In the genomic region with DNA sequence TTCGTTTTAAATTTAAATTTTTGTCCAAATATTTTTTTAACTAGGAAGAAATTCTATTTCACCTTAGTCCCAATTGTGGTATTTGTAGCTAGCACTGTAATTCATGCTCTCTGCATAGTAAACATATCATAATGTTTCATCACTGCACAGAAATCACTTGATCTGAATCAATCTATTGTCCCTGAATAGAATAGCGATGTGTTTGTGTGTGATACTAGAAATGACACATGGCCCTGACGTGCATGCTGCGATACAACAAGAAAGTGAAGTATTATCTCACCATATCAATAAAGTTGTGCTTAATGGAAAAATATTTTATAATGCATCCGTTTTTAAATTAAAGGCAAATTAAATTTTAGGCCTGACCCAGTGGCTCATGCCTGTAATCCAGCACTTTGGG, we compare ENCODE assay signal across 23 cellular contexts. TPM values are rescaled to one million over a fixed set of nuclear protein-coding genes. Genes with fewer than 3 reads are reported as not detected.
DNase-seq lines count a peak whose midpoint lies in the region; ATAC-seq and TF ChIP-seq lines count a peak whose summit lies in the region.
"Had no signal": no experiment of that assay in that cellular context is flagged by ENCODE, and none has a peak within 500 bp of the region (broad histone marks: within the 10 kb centered on the region; RNA-seq: fewer than 3 reads in every experiment).

No MANE protein-coding gene starts in this region.

- no peaks in the 10 kb centered on the region for H3K4me1 Mint-ChIP-seq in CD4-positive, alpha-beta T cell (ENCODE audit: low read depth)
- H3K4me1 Mint-ChIP-seq in effector memory CD8-positive, alpha-beta T cell (ENCODE audit: low read depth in 2 of 2): peaks cover 0 to 4% of the 10 kb centered on the region in 2 donors

- H3K9me3 Mint-ChIP-seq in CD4-positive, alpha-beta T cell: no peaks in the 10 kb centered on the region
- no peaks in the 10 kb centered on the region for H3K9me3 Mint-ChIP-seq in effector memory CD8-positive, alpha-beta T cell
- H3K9me3 Mint-ChIP-seq: H9 had no signal

- DNase-seq in Ammon's horn (ENCODE audit: low spot score): peak; percentile 72
- peak in 5 of 61 donors; percentile 3 to 51 (median 17) for DNase-seq in caudate nucleus (lab: John Stamatoyannopoulos, UW)
- DNase-seq in inferior parietal cortex (ENCODE audit: extremely low spot score): peak; percentile 64
- DNase-seq in putamen (ENCODE audit: low spot score): peak; percentile 81
- no peak for DNase-seq in CD4-positive, alpha-beta T cell
- no peak for DNase-seq in effector memory CD8-positive, alpha-beta T cell
- DNase-seq: GM23248; H9; IMR-90; KG1; MG63; NCI-H1105 treated with DMSO at 0.1 percent for 48 hours; NCI-H2029; NCI-H446; NCI-H526; NCI-H82; NK-92 treated with Interleukin-12 subunit alpha and Interleukin-12 subunit beta, amount 100 ng/mL, for 24 hours; PC-9; SJCRH30 had no signal

- no peaks in the 10 kb centered on the region for H3K9me3 ChIP-seq in CD4-positive, alpha-beta T cell (ENCODE audit: control insufficient read depth, low read length)
- H3K9me3 ChIP-seq: MG63, SJCRH30 had no signal

- no peak overlapping the region for H3K27ac Mint-ChIP-seq in CD4-positive, alpha-beta T cell
- H3K27ac Mint-ChIP-seq in effector memory CD8-positive, alpha-beta T cell: no peak overlapping the region

- intact Hi-C loops in CD4-positive, alpha-beta T cell (cut with DNase I, micrococcal nuclease): loop anchor here in 1 of 2 experiments (5.0 kb wide), 1 partner anchor 370 kb away; no protein-coding TSS in a partner anchor

- POLR2A ChIA-PET in CD4-positive, alpha-beta T cell (lab: Charles Lee): no interaction called here

- no peaks in the 10 kb centered on the region for H3K36me3 Mint-ChIP-seq in CD4-positive, alpha-beta T cell (ENCODE audit: low read depth)
- H3K36me3 Mint-ChIP-seq in effector memory CD8-positive, alpha-beta T cell (ENCODE audit: insufficient read depth): peaks cover 6% of the 10 kb centered on the region

- no peak overlapping the region for H3K4me3 Mint-ChIP-seq in CD4-positive, alpha-beta T cell
- H3K4me3 Mint-ChIP-seq in effector memory CD8-positive, alpha-beta T cell: no peak overlapping the region
- H3K4me3 Mint-ChIP-seq: H9 had no signal

- CTCF ChIA-PET in CD4-positive, alpha-beta T cell (lab: Charles Lee): interaction anchor here (5.2 kb wide), 1 partner anchor 12 kb away, joined by 22 read pairs; no protein-coding TSS in a partner anchor

- H3K27me3 Mint-ChIP-seq in CD4-positive, alpha-beta T cell: no peaks in the 10 kb centered on the region
- no peaks in the 10 kb centered on the region for H3K27me3 Mint-ChIP-seq in effector memory CD8-positive, alpha-beta T cell

- ATAC-seq in GM18511 (IDR thresholded peaks at IDR 0.05; ENCODE audit: unreplicated experiment) (no peak), HG03108 (IDR thresholded peaks at IDR 0.05; ENCODE audit: unreplicated experiment) (no peak)
- no peak for ATAC-seq in CD4-positive, alpha-beta T cell (ENCODE audit: poor library complexity)
- no peak for ATAC-seq in effector memory CD8-positive, alpha-beta T cell (replicated peaks)
- ATAC-seq: Right ventricle myocardium inferior had no signal

- H3K27ac ChIP-seq in caudate nucleus (ENCODE audit: low read depth, low read length): peak overlapping the region; percentile 87
- no peak overlapping the region for H3K27ac ChIP-seq in CD4-positive, alpha-beta T cell (ENCODE audit: low read depth, low read length)
- H3K27ac ChIP-seq: 22Rv1, GM23248, PC-9, SJCRH30 had no signal

- no peaks in the 10 kb centered on the region for H3K27me3 ChIP-seq in CD4-positive, alpha-beta T cell (ENCODE audit: control insufficient read depth, insufficient read depth, low read length)
- H3K27me3 ChIP-seq: MG63, SJCRH30 had no signal

- TF ChIP-seq CTCF in CD4-positive, alpha-beta T cell (IDR thresholded peaks at IDR 0.05): no peak

RNA-seq across cellular contexts. Expression of a gene that starts 10.0 kb away (rescaled TPM):
- 10 to 100 TPM in 1 of 2 experiments, 1 to 10 TPM in 1; 9.9 to 10.8 TPM for total RNA-seq in CD4-positive, alpha-beta T cell

RNA-seq across cellular contexts. Expression of a gene that starts 50.3 kb away (rescaled TPM):
- total RNA-seq in CD4-positive, alpha-beta T cell: 10 to 100 TPM in 1 of 2 experiments, 1 to 10 TPM in 1; 9.2 to 11.5 TPM

RNA-seq across cellular contexts. Expression of a gene that starts 58.5 kb away (rescaled TPM):
- total RNA-seq in CD4-positive, alpha-beta T cell: 10 to 100 TPM; 61.1 to 65.9 TPM

Comparison
In these comparisons a context has a peak if more than half of its experiments do, and no peak if none do; other contexts are left out.
1. DNase-seq: peak in Ammon's horn (single experiment), inferior parietal cortex (single experiment) and putamen (single experiment); none in CD4-positive, alpha-beta T cell (0 of 10) and effector memory CD8-positive, alpha-beta T cell (0 of 3).